Comparison of ENCODE assay signal across 8 cellular contexts in the genomic region with DNA sequence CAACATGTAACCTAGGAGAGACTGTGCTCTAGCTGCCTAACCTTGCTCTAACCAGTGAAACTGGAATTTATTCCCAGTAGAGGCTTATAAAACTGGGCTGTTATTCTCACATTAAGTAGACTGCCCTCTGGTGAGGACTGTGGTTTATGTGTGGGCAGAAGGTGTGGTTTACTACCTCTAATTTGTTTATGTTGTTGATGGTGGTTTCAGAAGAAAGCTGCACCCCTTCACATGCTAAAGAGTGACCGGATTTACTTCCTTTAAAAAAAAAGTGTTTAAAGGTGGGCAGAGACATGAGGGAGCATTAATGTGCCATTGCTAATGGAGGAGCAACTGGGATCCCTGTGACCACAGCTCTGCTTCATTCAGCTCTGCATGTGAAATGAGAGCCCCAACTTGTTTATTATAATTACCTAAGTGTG.
DNase-seq lines count a peak whose midpoint lies in the region; ATAC-seq and TF ChIP-seq lines count a peak whose summit lies in the region.

No MANE protein-coding gene starts in this region.

- H3K9me3 Mint-ChIP-seq in CD8-positive, alpha-beta T cell = no peaks in the 10 kb centered on the region

- peaks cover 2% of the 10 kb centered on the region for H3K27me3 Mint-ChIP-seq in CD8-positive, alpha-beta T cell (ENCODE audit: low read depth)

- no peaks in the 10 kb centered on the region for H3K27me3 ChIP-seq in AG04450 (ENCODE audit: control insufficient read depth, insufficient read depth, low read length)
- H3K27me3 ChIP-seq in colonic mucosa = no peaks in the 10 kb centered on the region
- no peaks in the 10 kb centered on the region for H3K27me3 ChIP-seq in CD8-positive, alpha-beta T cell (ENCODE audit: insufficient read depth, low read length)

- DNase-seq in AG04450 (ENCODE audit: low read depth, low spot score) (no peak), colonic mucosa (peak; percentile 31), GM19238 (ENCODE audit: insufficient read length, low spot score) (no peak), T-helper 9 cell (no peak)
- no peak for DNase-seq in CD8-positive, alpha-beta T cell

- no peak overlapping the region for H3K4me3 Mint-ChIP-seq in CD8-positive, alpha-beta T cell

- H3K27ac Mint-ChIP-seq in CD8-positive, alpha-beta T cell = no peak overlapping the region

- no peaks in the 10 kb centered on the region for H3K4me1 Mint-ChIP-seq in CD8-positive, alpha-beta T cell (ENCODE audit: low read depth)

- intact Hi-C loops in colonic mucosa (cut with DNase I) = loop anchor here (5.0 kb wide), 1 partner anchor 272 kb away; a partner anchor contains a TSS
- intact Hi-C loops in CD8-positive, alpha-beta T cell (cut with DNase I, micrococcal nuclease) = no loop called here

- H3K9me3 ChIP-seq in AG04450 (ENCODE audit: control insufficient read depth, insufficient read depth, low read length) = no peaks in the 10 kb centered on the region
- H3K9me3 ChIP-seq in colonic mucosa = no peaks in the 10 kb centered on the region
- H3K9me3 ChIP-seq in CD8-positive, alpha-beta T cell (ENCODE audit: low read length) = no peaks in the 10 kb centered on the region

- H3K4me3 ChIP-seq in AG04450 (ENCODE audit: low read depth, low read length) (no peak overlapping the region), colonic mucosa (no peak overlapping the region)
- H3K4me3 ChIP-seq in CD8-positive, alpha-beta T cell (ENCODE audit: low read depth, low read length) = no peak overlapping the region

- peak; percentile 19; the same call in 1 of the 2 replicates for TF ChIP-seq CTCF in AG04450 (IDR thresholded peaks at IDR 0.05; ENCODE audit: low read depth, low read length)
- TF ChIP-seq CTCF in colonic mucosa (IDR thresholded peaks at IDR 0.05) = no peak
- TF ChIP-seq CTCF in CD8-positive, alpha-beta T cell (IDR thresholded peaks at IDR 0.05) = no peak

- POLR2A ChIA-PET in AG04450 (lab: Yijun Ruan, JAX) = no interaction called here
- POLR2A ChIA-PET in CD8-positive, alpha-beta T cell (lab: Charles Lee) = no interaction called here

- H3K27ac ChIP-seq in AG04450 (ENCODE audit: low read depth, low read length) (no peak overlapping the region), colonic mucosa (peak overlapping the region; percentile 86)
- no peak overlapping the region for H3K27ac ChIP-seq in CD8-positive, alpha-beta T cell (ENCODE audit: low read depth, low read length)

- H3K4me1 ChIP-seq in colonic mucosa = peaks cover 14% of the 10 kb centered on the region
- H3K4me1 ChIP-seq in CD8-positive, alpha-beta T cell (ENCODE audit: insufficient read depth, low read length) = no peaks in the 10 kb centered on the region

- CTCF ChIA-PET in AG04450 (lab: Charles Lee) = interaction anchor here (0.6 to 2.0 kb wide), 6 partner anchors 9 to 525 kb away, joined by 3 to 12 read pairs (median 4); no protein-coding TSS in a partner anchor
- CTCF ChIA-PET in CD8-positive, alpha-beta T cell (lab: Charles Lee) = no interaction called here

- peak overlapping the region in 1 of 2 donors; percentile 52 for H3K9ac ChIP-seq in colonic mucosa (ENCODE audit: low read depth in 2 of 2, low read length in 2 of 2)

- no peaks in the 10 kb centered on the region for H3K36me3 Mint-ChIP-seq in CD8-positive, alpha-beta T cell

- H3K36me3 ChIP-seq in colonic mucosa = no peaks in the 10 kb centered on the region
- H3K36me3 ChIP-seq in CD8-positive, alpha-beta T cell (ENCODE audit: insufficient read depth, low read length) = no peaks in the 10 kb centered on the region

- ATAC-seq in GM21360 (IDR thresholded peaks at IDR 0.05; ENCODE audit: unreplicated experiment) (peak; percentile 72), HG03521 (IDR thresholded peaks at IDR 0.05; ENCODE audit: unreplicated experiment) (peak; percentile 70)
- no peak for ATAC-seq in activated CD4-positive, CD25-positive, alpha-beta regulatory T cell treated with anti-CD3 and anti-CD28 coated beads, Interleukin-2, amount 50 U/mL, for 24 hours
- ATAC-seq in CD8-positive, alpha-beta T cell = no peak

Comparison
In these comparisons a context has a peak if more than half of its experiments do, and no peak if none do; other contexts are left out.
1. ATAC-seq: peak in GM21360 (single experiment) and HG03521 (single experiment); none in activated CD4-positive, CD25-positive, alpha-beta regulatory T cell treated with anti-CD3 and anti-CD28 coated beads, Interleukin-2, amount 50 U/mL, for 24 hours (0 of 2) and CD8-positive, alpha-beta T cell (single experiment).